In the genomic region with DNA sequence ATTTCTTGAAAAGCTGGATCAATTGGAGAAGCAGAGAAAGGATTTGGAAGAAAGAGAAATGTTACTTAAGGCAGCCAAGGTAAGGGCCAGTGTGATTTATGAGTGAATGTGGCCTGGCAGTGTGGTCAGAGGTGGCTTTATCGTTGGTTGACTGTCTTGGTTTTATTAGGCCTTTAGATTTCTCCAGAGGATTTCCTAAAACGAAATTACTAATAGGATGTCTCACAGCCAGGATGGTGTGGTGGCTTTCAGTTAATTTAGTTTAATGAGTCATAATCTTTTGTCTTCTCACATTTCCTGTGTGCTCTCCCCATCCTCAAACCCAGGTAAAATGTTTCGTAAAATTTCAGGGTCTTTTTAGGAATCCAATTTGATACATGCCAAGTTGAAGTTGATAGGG, we compare ENCODE assay signal across 16 cellular contexts.
"Had no signal": no experiment of that assay in that cellular context is flagged by ENCODE, and none has a peak within 500 bp of the region (broad histone marks: within the 10 kb centered on the region; RNA-seq: fewer than 3 reads in every experiment).

No MANE protein-coding gene starts in this region.

- H3K4me1 ChIP-seq: esophagus muscularis mucosa, heart left ventricle, left lung had no signal

- ATAC-seq: activated naive CD4-positive, alpha-beta T cell treated with anti-CD3 and anti-CD28 coated beads, Interleukin-2, amount 50 U/mL, for 72 hours; heart left ventricle; left lung had no signal

- H3K27ac ChIP-seq: dorsolateral prefrontal cortex, esophagus muscularis mucosa, heart left ventricle, left lung had no signal

- DNase-seq: activated CD4-positive, alpha-beta T cell treated with anti-CD3 and anti-CD28 coated beads for 48 hours; activated CD8-positive, alpha-beta memory T cell treated with anti-CD3 and anti-CD28 coated beads for 24 hours; activated T-cell treated with anti-CD3 and anti-CD28 coated beads for 4 hours; amygdala; dorsolateral prefrontal cortex; foreskin fibroblast; heart left ventricle; left lung; mesenchymal stem cell; stimulated activated CD4-positive, alpha-beta T cell treated with anti-CD3 and anti-CD28 coated beads, Interleukin-2, amount 100 ng/mL, for 48 hours; stimulated activated naive CD4-positive, alpha-beta T cell treated with Interleukin-2 at 50 U/mL for 16 hours; SW 1271; trophoblast cell had no signal

- H3K36me3 ChIP-seq: heart left ventricle, left lung had no signal

- H3K27ac Mint-ChIP-seq: activated naive CD4-positive, alpha-beta T cell treated with anti-CD3 and anti-CD28 coated beads, Interleukin-2, amount 50 U/mL, for 72 hours; T-helper 2 cell treated with Interferon-gamma antibody and Interleukin-4, amounts not matched to agents 5 μg/mL and 100 μg/mL, for 36 hours had no signal

- H3K4me3 Mint-ChIP-seq: T-helper 2 cell treated with Interferon-gamma antibody and Interleukin-4, amounts not matched to agents 5 μg/mL and 100 μg/mL, for 36 hours had no signal

- H3K4me3 ChIP-seq: dorsolateral prefrontal cortex, esophagus muscularis mucosa, heart left ventricle, left lung had no signal

- H3K27me3 ChIP-seq: dorsolateral prefrontal cortex, esophagus muscularis mucosa, heart left ventricle, left lung had no signal

- H3K9me3 ChIP-seq: esophagus muscularis mucosa, left lung had no signal

- H3K9me3 Mint-ChIP-seq: activated naive CD4-positive, alpha-beta T cell treated with anti-CD3 and anti-CD28 coated beads, Interleukin-2, amount 50 U/mL, for 72 hours; T-helper 2 cell treated with Interferon-gamma antibody and Interleukin-4, amounts not matched to agents 5 μg/mL and 100 μg/mL, for 36 hours had no signal
